In the genomic region with DNA sequence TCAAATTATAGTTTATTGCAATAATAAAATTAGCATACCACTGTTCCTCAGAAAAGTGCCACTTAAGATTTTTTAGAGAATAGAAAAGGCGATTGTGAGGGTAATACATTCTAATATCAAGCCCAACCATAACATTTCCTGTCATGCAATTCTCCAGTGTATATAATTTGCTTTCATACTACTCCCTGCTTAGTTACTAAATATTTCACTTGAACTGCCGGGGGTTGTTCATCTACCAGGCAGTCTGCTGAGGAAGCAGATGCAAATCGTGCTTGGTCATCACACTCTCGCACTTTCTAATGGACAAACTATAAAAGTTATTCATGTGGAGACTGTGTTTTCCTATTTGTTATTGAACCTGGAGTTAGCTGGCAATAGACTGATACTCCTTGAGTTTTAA, we compare ENCODE assay signal across 1 cellular context.
TF ChIP-seq lines count a peak whose summit lies in the region.

No MANE protein-coding gene starts in this region.

TF ChIP-seq in GM12878, 131 proteins besides CTCF, POLR2A, EP300 and RAD21 (continued from another document):
- no peak for TF ChIP-seq SKIL (IDR thresholded peaks at IDR 0.05; ENCODE audit: low read depth, poor library complexity, severe bottlenecking)
- no peak for TF ChIP-seq SIN3A (IDR thresholded peaks at IDR 0.05; ENCODE audit: low read depth, low read length)
- TF ChIP-seq POLR2AphosphoS5 (IDR thresholded peaks at IDR 0.05; ENCODE audit: low read length), result no peak
- TF ChIP-seq ZNF24 (IDR thresholded peaks at IDR 0.05), result no peak
- no peak for TF ChIP-seq SMAD1 (IDR thresholded peaks at IDR 0.05; ENCODE audit: low read depth, partially characterized antibody)
- TF ChIP-seq IRF4 (IDR thresholded peaks at IDR 0.05; ENCODE audit: low read depth, low read length), result no peak
- TF ChIP-seq ESRRA (IDR thresholded peaks at IDR 0.05; ENCODE audit: low read length), result no peak
- no peak for TF ChIP-seq KDM1A (IDR thresholded peaks at IDR 0.05; ENCODE audit: borderline replicate concordance)
- no peak for TF ChIP-seq BRCA1 (IDR thresholded peaks at IDR 0.05; ENCODE audit: low read depth, low read length)
- TF ChIP-seq ZNF384 (IDR thresholded peaks at IDR 0.05; ENCODE audit: borderline replicate concordance, low read depth, low read length), result no peak
- no peak for TF ChIP-seq RAD51 (IDR thresholded peaks at IDR 0.05)
- TF ChIP-seq ETV6 (conservative IDR thresholded peaks at IDR 0.05 in 1 of 2, IDR thresholded peaks at IDR 0.05 in 1 of 2; ENCODE audit: borderline replicate concordance in 1 of 2, low read depth in 1 of 2), result no peak
